23 cellular contexts compared by ENCODE assay signal in genomic region chr15:74710349-74711094, GRCh38. TPM values are rescaled to one million over a fixed set of nuclear protein-coding genes. Genes with fewer than 3 reads are reported as not detected.
"Had no signal": no experiment of that assay in that cellular context is flagged by ENCODE, and none has a peak within 500 bp of the region (broad histone marks: within the 10 kb centered on the region; RNA-seq: fewer than 3 reads in every experiment).

No MANE protein-coding gene starts in this region.

- H3K36me3 ChIP-seq: ascending aorta, esophagus muscularis mucosa, gastroesophageal sphincter, heart left ventricle, left ventricle myocardium inferior, sigmoid colon, tibial artery had no signal

- H3K4me1 Mint-ChIP-seq: activated CD4-positive, alpha-beta T cell treated with anti-CD3 and anti-CD28 coated beads for 36 hours; memory B cell; naive B cell had no signal

- ATAC-seq: activated CD4-positive, alpha-beta T cell treated with anti-CD3 and anti-CD28 coated beads for 36 hours; gastroesophageal sphincter; heart left ventricle; mucosa of descending colon had no signal

- H3K27ac Mint-ChIP-seq: activated CD4-positive, alpha-beta T cell treated with anti-CD3 and anti-CD28 coated beads for 36 hours; activated T-helper 2 cell treated with anti-CD3 and anti-CD28 coated beads, Interferon-gamma antibody, Interleukin-2, Interleukin-4, amounts not matched to agents 10 μg/mL and 5 μg/mL and 100 μg/mL, durations not matched to agents 14 hours and 24 hours and 36 hours; memory B cell; naive B cell had no signal

- H3K4me1 ChIP-seq: ascending aorta, esophagus muscularis mucosa, gastroesophageal sphincter, left ventricle myocardium inferior, parathyroid adenoma, sigmoid colon, tibial artery had no signal

- H3K9me3 Mint-ChIP-seq: activated T-helper 2 cell treated with anti-CD3 and anti-CD28 coated beads, Interferon-gamma antibody, Interleukin-2, Interleukin-4, amounts not matched to agents 10 μg/mL and 5 μg/mL and 100 μg/mL, durations not matched to agents 14 hours and 24 hours and 36 hours; memory B cell had no signal

- H3K9me3 ChIP-seq: ascending aorta, esophagus muscularis mucosa, gastroesophageal sphincter, heart left ventricle, left ventricle myocardium inferior, mucosa of descending colon, sigmoid colon, tibial artery had no signal

- H3K9ac ChIP-seq: parathyroid adenoma had no signal

- DNase-seq: activated CD4-positive, alpha-beta T cell treated with anti-CD3 and anti-CD28 coated beads for 36 hours; activated naive CD4-positive, alpha-beta T cell treated with Interleukin-2 at 50 U/mL for 16 hours; effector CD4-positive, alpha-beta T cell; heart left ventricle; left ventricle myocardium inferior; mucosa of descending colon; naive B cell; sigmoid colon; stimulated activated naive CD4-positive, alpha-beta T cell; substantia nigra; tibial artery had no signal

- H3K4me3 ChIP-seq: ascending aorta, coronary artery, esophagus muscularis mucosa, gastroesophageal sphincter, heart left ventricle, left ventricle myocardium inferior, mucosa of descending colon, sigmoid colon, tibial artery had no signal

- H3K36me3 Mint-ChIP-seq: memory B cell, naive B cell had no signal

- H3K27ac ChIP-seq: ascending aorta, coronary artery, esophagus muscularis mucosa, gastroesophageal sphincter, heart left ventricle, left ventricle myocardium inferior, parathyroid adenoma, sigmoid colon, tibial artery had no signal

- H3K4me3 Mint-ChIP-seq: activated CD4-positive, alpha-beta T cell treated with anti-CD3 and anti-CD28 coated beads for 36 hours; memory B cell; naive B cell had no signal

- H3K27me3 ChIP-seq: ascending aorta, sigmoid colon had no signal

RNA-seq across cellular contexts. Expression of gene CYP1A2, which starts 38.1 kb away (rescaled TPM):
- total RNA-seq: activated CD4-positive, alpha-beta T cell treated with anti-CD3 and anti-CD28 coated beads for 36 hours; activated CD8-positive, alpha-beta memory T cell treated with anti-CD3 and anti-CD28 coated beads for 36 hours; activated T-helper 2 cell treated with anti-CD3 and anti-CD28 coated beads, Interferon-gamma antibody, Interleukin-2, Interleukin-4, amounts not matched to agents 10 μg/mL and 5 μg/mL and 100 μg/mL, durations not matched to agents 14 hours and 24 hours and 36 hours; ascending aorta; endothelial cell of umbilical vein; esophagus muscularis mucosa; gastroesophageal sphincter; heart left ventricle; kidney epithelial cell; left ventricle myocardium inferior; mucosa of descending colon; sigmoid colon; T-helper 2 cell treated with Interferon-gamma antibody and Interleukin-4, amounts not matched to agents 100 ng/mL and 5 ng/mL, for 36 hours; urinary bladder had no signal
